Comparison of ENCODE assay signal across 9 cellular contexts in genomic region chr19:798415-799075, GRCh38. TPM values are rescaled to one million over a fixed set of nuclear protein-coding genes. Genes with fewer than 3 reads are reported as not detected.
DNase-seq lines count a peak whose midpoint lies in the region; ATAC-seq, FAIRE-seq and TF ChIP-seq lines count a peak whose summit lies in the region.
"Had no signal": no experiment of that assay in that cellular context is flagged by ENCODE, and none has a peak within 500 bp of the region (broad histone marks: within the 10 kb centered on the region; RNA-seq: fewer than 3 reads in every experiment).

No MANE protein-coding gene starts in this region.

- H3K36me3 Mint-ChIP-seq in activated T-helper 2 cell treated with anti-CD3 and anti-CD28 coated beads, Interferon-gamma antibody, Interleukin-2, Interleukin-4, amounts not matched to agents 10 μg/mL and 5 μg/mL and 100 μg/mL, durations not matched to agents 14 hours and 24 hours and 36 hours (ENCODE audit: low read depth) = peaks cover 50% of the 10 kb centered on the region

- H3K4me3 Mint-ChIP-seq in activated T-helper 2 cell treated with anti-CD3 and anti-CD28 coated beads, Interferon-gamma antibody, Interleukin-2, Interleukin-4, amounts not matched to agents 10 μg/mL and 5 μg/mL and 100 μg/mL, durations not matched to agents 14 hours and 24 hours and 36 hours (ENCODE audit: low read depth) = peak overlapping the region; percentile 86

- H3K9me3 ChIP-seq in keratinocyte (ENCODE audit: control insufficient read depth, low read depth, low read length) (no peaks in the 10 kb centered on the region), stomach (no peaks in the 10 kb centered on the region)

- TF ChIP-seq CTCF in keratinocyte (optimal IDR thresholded peaks at IDR 0.05 in 1 of 3, IDR thresholded peaks at IDR 0.05 in 1 of 3, conservative IDR thresholded peaks at IDR 0.05 in 1 of 3; ENCODE audit: extremely low read depth in 1 of 3, insufficient read depth in 2 of 3, low read length in 3 of 3) (no peak), stomach (IDR thresholded peaks at IDR 0.05) (no peak)

- peaks cover 20% of the 10 kb centered on the region for H3K4me1 Mint-ChIP-seq in activated T-helper 2 cell treated with anti-CD3 and anti-CD28 coated beads, Interferon-gamma antibody, Interleukin-2, Interleukin-4, amounts not matched to agents 10 μg/mL and 5 μg/mL and 100 μg/mL, durations not matched to agents 14 hours and 24 hours and 36 hours (ENCODE audit: low read depth)

- intact Hi-C loops in activated T-helper 2 cell treated with anti-CD3 and anti-CD28 coated beads, Interferon-gamma antibody, Interleukin-2, Interleukin-4, amounts not matched to agents 10 μg/mL and 5 μg/mL and 100 μg/mL, durations not matched to agents 14 hours and 24 hours and 36 hours (cut with micrococcal nuclease) = loop anchor here (5.0 kb wide), 1 partner anchor 119 kb away; the partner anchor contains the start of gene KISS1R
- intact Hi-C loops in stomach (cut with DNase I; ENCODE audit: low total_unique reads) = no loop called here

- H3K27me3 Mint-ChIP-seq in activated T-helper 2 cell treated with anti-CD3 and anti-CD28 coated beads, Interferon-gamma antibody, Interleukin-2, Interleukin-4, amounts not matched to agents 10 μg/mL and 5 μg/mL and 100 μg/mL, durations not matched to agents 14 hours and 24 hours and 36 hours (ENCODE audit: low read depth) = no peaks in the 10 kb centered on the region

- TF ChIP-seq POLR2A in stomach (IDR thresholded peaks at IDR 0.05) (no peak), GM18505 (IDR thresholded peaks at IDR 0.05; ENCODE audit: borderline replicate concordance, extremely low read depth, insufficient read depth, insufficient read length) (no peak)

- no peak for TF ChIP-seq EP300 in stomach (IDR thresholded peaks at IDR 0.05)

- ATAC-seq in GM18505 (IDR thresholded peaks at IDR 0.05; ENCODE audit: unreplicated experiment) = no peak

- DNase-seq in activated T-cell treated with anti-CD3 and anti-CD28 coated beads, Interleukin-2, amount 50 U/mL, for 1 hour = peak; percentile 48
- DNase-seq in activated T-cell treated with anti-CD3 and anti-CD28 coated beads for 4 hours = no peak
- DNase-seq in activated T-helper 2 cell treated with anti-CD3 and anti-CD28 coated beads, Interferon-gamma antibody, Interleukin-2, Interleukin-4, amounts not matched to agents 10 μg/mL and 5 μg/mL and 100 μg/mL, durations not matched to agents 14 hours and 24 hours and 36 hours (ENCODE audit: low spot score) = peak; percentile 23
- no peak for DNase-seq in keratinocyte (ENCODE audit: low read depth, low spot score)
- no peak for DNase-seq in stomach
- DNase-seq in NCI-H1092 (lab: John Stamatoyannopoulos, UW) = no peak
- DNase-seq in activated CD4-positive, CD25-positive, alpha-beta regulatory T cell (lab: John Stamatoyannopoulos, UW) = no peak

- peak overlapping the region; percentile 96 for H3K4me2 ChIP-seq in keratinocyte (ENCODE audit: control insufficient read depth, extremely low read depth, insufficient read depth, low read depth, low read length)

- H3K36me3 ChIP-seq in keratinocyte (ENCODE audit: control insufficient read depth in 2 of 2, extremely low read depth in 1 of 2, insufficient read depth in 2 of 2, low read length in 2 of 2) (peaks cover 14 to 45% of the 10 kb centered on the region in 2 experiments), stomach (peaks cover 16 to 36% (median 26%) of the 10 kb centered on the region in 4 donors)

- 0 to 2% (median 1%) methylated on average over 13 to 44 of the region's 44 CpGs for WGBS in stomach, 5 donors

- no peak for FAIRE-seq in keratinocyte (lab: Jason Lieb, UNC)
- FAIRE-seq: colon had no signal

- no peaks in the 10 kb centered on the region for H3K9me3 Mint-ChIP-seq in activated T-helper 2 cell treated with anti-CD3 and anti-CD28 coated beads, Interferon-gamma antibody, Interleukin-2, Interleukin-4, amounts not matched to agents 10 μg/mL and 5 μg/mL and 100 μg/mL, durations not matched to agents 14 hours and 24 hours and 36 hours

- peaks cover 53% of the 10 kb centered on the region for H4K20me1 ChIP-seq in keratinocyte (ENCODE audit: control insufficient read depth, extremely low read depth, insufficient read depth, low read length)

- H3K4me3 ChIP-seq in keratinocyte (ENCODE audit: control insufficient read depth in 2 of 3, extremely low read depth in 1 of 3, insufficient read depth in 2 of 3, low read depth in 1 of 3, low read length in 3 of 3) (peak overlapping the region; percentile 83 to 99 (median 91)), stomach (peak overlapping the region; percentile 96 to 99 (median 97))

- dilution Hi-C loops in keratinocyte (cut with MboI; ENCODE audit: extremely low pct_ligation_motif_present, low sequenced_read_pairs) = no loop called here

- H3K79me2 ChIP-seq in keratinocyte (ENCODE audit: control insufficient read depth, insufficient read depth, low read length) = peaks cover 57% of the 10 kb centered on the region

- H3K4me1 ChIP-seq in keratinocyte (ENCODE audit: control insufficient read depth, extremely low read depth, insufficient read depth, low read length) (peaks cover 32% of the 10 kb centered on the region), stomach (peaks cover 61 to 69% (median 68%) of the 10 kb centered on the region in 4 donors)

- H3K9me1 ChIP-seq in keratinocyte (ENCODE audit: control insufficient read depth, extremely low read depth, insufficient read depth, low read length) = no peaks in the 10 kb centered on the region

- H3K27ac Mint-ChIP-seq in activated T-helper 2 cell treated with anti-CD3 and anti-CD28 coated beads, Interferon-gamma antibody, Interleukin-2, Interleukin-4, amounts not matched to agents 10 μg/mL and 5 μg/mL and 100 μg/mL, durations not matched to agents 14 hours and 24 hours and 36 hours = peak overlapping the region; percentile 76

- peak overlapping the region; percentile 91 for H3K9ac ChIP-seq in keratinocyte (ENCODE audit: control insufficient read depth, extremely low read depth, insufficient read depth, low read length)

- no peak overlapping the region for H2AFZ ChIP-seq in keratinocyte (ENCODE audit: control insufficient read depth, low read length)

- H3K27me3 ChIP-seq in keratinocyte (ENCODE audit: control insufficient read depth, extremely low read depth, insufficient read depth, low read length) = no peaks in the 10 kb centered on the region
- H3K27me3 ChIP-seq in stomach = no peaks in the 10 kb centered on the region

- H3K27ac ChIP-seq in keratinocyte (ENCODE audit: control insufficient read depth, insufficient read depth, low read length) = peak overlapping the region; percentile 67
- H3K27ac ChIP-seq in stomach = peak overlapping the region; percentile 94 to 100 (median 96)

RNA-seq across cellular contexts. Expression of gene PTBP1, which starts 1.3 kb away (rescaled TPM):
- total RNA-seq in activated T-helper 2 cell treated with anti-CD3 and anti-CD28 coated beads, Interferon-gamma antibody, Interleukin-2, Interleukin-4, amounts not matched to agents 10 μg/mL and 5 μg/mL and 100 μg/mL, durations not matched to agents 14 hours and 24 hours and 36 hours = 735 and 739 TPM in 2 replicates
- 117 to 180 TPM (median 130 TPM) in 3 replicates for polyA plus RNA-seq in keratinocyte
- polyA plus RNA-seq in keratinocyte (2011; ENCODE audit: low read depth) = 145 TPM
- 112 and 148 TPM in 2 replicates for polyA plus RNA-seq in keratinocyte (2011; cell fraction: cytosol; rRNA removed)
- polyA plus RNA-seq in keratinocyte (2011; cell fraction: nucleus; rRNA removed) = 151 and 213 TPM in 2 replicates
- 154 and 321 TPM in 2 replicates for polyA plus RNA-seq in keratinocyte (2012; ENCODE audit: low replicate concordance)
- 183 to 411 TPM (median 209 TPM) in 3 replicates for polyA minus RNA-seq in keratinocyte
- polyA minus RNA-seq in keratinocyte (2011; cell fraction: cytosol; rRNA and poly(A)+ RNA removed) = 242 TPM
- polyA minus RNA-seq in keratinocyte (2011; cell fraction: nucleus; rRNA and poly(A)+ RNA removed) = 164 and 177 TPM in 2 replicates
- 100 to 1,000 TPM in 4 of 5 donors, 10 to 100 TPM in 1; 92.9 to 539 (median 173) TPM for total RNA-seq in stomach
- 10 to 100 TPM; 74.8 to 80.9 (median 74.8) TPM for polyA plus RNA-seq in stomach

RNA-seq across cellular contexts. Expression of gene PLPPR3, which starts 23.2 kb away (rescaled TPM):
- not detected in 2 replicates for total RNA-seq in activated T-helper 2 cell treated with anti-CD3 and anti-CD28 coated beads, Interferon-gamma antibody, Interleukin-2, Interleukin-4, amounts not matched to agents 10 μg/mL and 5 μg/mL and 100 μg/mL, durations not matched to agents 14 hours and 24 hours and 36 hours
- polyA plus RNA-seq in keratinocyte (0.02 to 0.08 TPM in 2 of 3 replicates, not detected in the other), stomach (under 1 TPM in 1 of 3 donors, not detected in 2; 0.46 TPM)
- not detected for polyA plus RNA-seq in keratinocyte (2011; ENCODE audit: low read depth)
- 0.04 and 0.05 TPM in 2 replicates for polyA plus RNA-seq in keratinocyte (2011; cell fraction: cytosol; rRNA removed)
- 0.09 and 0.10 TPM in 2 replicates for polyA plus RNA-seq in keratinocyte (2011; cell fraction: nucleus; rRNA removed)
- not detected in 2 replicates for polyA plus RNA-seq in keratinocyte (2012; ENCODE audit: low replicate concordance)
- polyA minus RNA-seq in keratinocyte = not detected in 3 replicates
- not detected for polyA minus RNA-seq in keratinocyte (2011; cell fraction: cytosol; rRNA and poly(A)+ RNA removed)
- 0.31 TPM in 1 of 2 replicates, not detected in the other for polyA minus RNA-seq in keratinocyte (2011; cell fraction: nucleus; rRNA and poly(A)+ RNA removed)
- under 1 TPM in 1 of 5 donors, not detected in 4; 0.55 TPM for total RNA-seq in stomach

RNA-seq across cellular contexts. Expression of gene AZU1, which starts 29.1 kb away (rescaled TPM):
- not detected in 2 replicates for total RNA-seq in activated T-helper 2 cell treated with anti-CD3 and anti-CD28 coated beads, Interferon-gamma antibody, Interleukin-2, Interleukin-4, amounts not matched to agents 10 μg/mL and 5 μg/mL and 100 μg/mL, durations not matched to agents 14 hours and 24 hours and 36 hours
- polyA plus RNA-seq in keratinocyte (not detected in 3 replicates), stomach (1 to 10 TPM in 1 of 3 donors, under 1 TPM in 2; 0.53 to 1.5 (median 1.00) TPM)
- polyA plus RNA-seq in keratinocyte (2011; ENCODE audit: low read depth) = not detected
- polyA plus RNA-seq in keratinocyte (2011; cell fraction: cytosol; rRNA removed) = not detected in 2 replicates
- polyA plus RNA-seq in keratinocyte (2011; cell fraction: nucleus; rRNA removed) = not detected in 2 replicates
- not detected in 2 replicates for polyA plus RNA-seq in keratinocyte (2012; ENCODE audit: low replicate concordance)
- not detected in 3 replicates for polyA minus RNA-seq in keratinocyte
- polyA minus RNA-seq in keratinocyte (2011; cell fraction: cytosol; rRNA and poly(A)+ RNA removed) = not detected
- polyA minus RNA-seq in keratinocyte (2011; cell fraction: nucleus; rRNA and poly(A)+ RNA removed) = not detected in 2 replicates
- total RNA-seq in stomach = under 1 TPM in 1 of 5 donors, not detected in 4; 0.55 TPM

RNA-seq across cellular contexts. Expression of gene PRTN3, which starts 42.3 kb away (rescaled TPM):
- not detected in 2 replicates for total RNA-seq in activated T-helper 2 cell treated with anti-CD3 and anti-CD28 coated beads, Interferon-gamma antibody, Interleukin-2, Interleukin-4, amounts not matched to agents 10 μg/mL and 5 μg/mL and 100 μg/mL, durations not matched to agents 14 hours and 24 hours and 36 hours
- polyA plus RNA-seq in keratinocyte (not detected in 3 replicates), stomach (under 1 TPM in 1 of 3 donors, not detected in 2; 0.15 TPM)
- polyA plus RNA-seq in keratinocyte (2011; ENCODE audit: low read depth) = not detected
- not detected in 2 replicates for polyA plus RNA-seq in keratinocyte (2011; cell fraction: cytosol; rRNA removed)
- polyA plus RNA-seq in keratinocyte (2011; cell fraction: nucleus; rRNA removed) = not detected in 2 replicates
- polyA plus RNA-seq in keratinocyte (2012; ENCODE audit: low replicate concordance) = not detected in 2 replicates
- polyA minus RNA-seq in keratinocyte = not detected in 3 replicates
- polyA minus RNA-seq in keratinocyte (2011; cell fraction: cytosol; rRNA and poly(A)+ RNA removed) = not detected
- not detected in 2 replicates for polyA minus RNA-seq in keratinocyte (2011; cell fraction: nucleus; rRNA and poly(A)+ RNA removed)
- 1 to 10 TPM in 1 of 5 donors, not detected in 4; 2.6 TPM for total RNA-seq in stomach

RNA-seq across cellular contexts. Expression of gene MISP, which starts 47.6 kb away (rescaled TPM):
- not detected in 2 replicates for total RNA-seq in activated T-helper 2 cell treated with anti-CD3 and anti-CD28 coated beads, Interferon-gamma antibody, Interleukin-2, Interleukin-4, amounts not matched to agents 10 μg/mL and 5 μg/mL and 100 μg/mL, durations not matched to agents 14 hours and 24 hours and 36 hours
- polyA plus RNA-seq in keratinocyte = 17.5 to 25.4 TPM (median 25.0 TPM) in 3 replicates
- 15.4 TPM for polyA plus RNA-seq in keratinocyte (2011; ENCODE audit: low read depth)
- 24.5 and 41.2 TPM in 2 replicates for polyA plus RNA-seq in keratinocyte (2011; cell fraction: cytosol; rRNA removed)
- 37.6 and 46.5 TPM in 2 replicates for polyA plus RNA-seq in keratinocyte (2011; cell fraction: nucleus; rRNA removed)
- 13.0 and 45.7 TPM in 2 replicates for polyA plus RNA-seq in keratinocyte (2012; ENCODE audit: low replicate concordance)
- polyA minus RNA-seq in keratinocyte = 19.1 to 34.8 TPM (median 22.0 TPM) in 3 replicates
- polyA minus RNA-seq in keratinocyte (2011; cell fraction: cytosol; rRNA and poly(A)+ RNA removed) = 76.2 TPM
- polyA minus RNA-seq in keratinocyte (2011; cell fraction: nucleus; rRNA and poly(A)+ RNA removed) = 35.4 and 39.8 TPM in 2 replicates
- 100 to 1,000 TPM in 1 of 5 donors, 10 to 100 TPM in 3, 1 to 10 TPM in 1; 5.3 to 149 (median 27.7) TPM for total RNA-seq in stomach
- polyA plus RNA-seq in stomach = 10 to 100 TPM in 2 of 3 donors, 1 to 10 TPM in 1; 2.1 to 12.9 (median 12.5) TPM

Comparison
In these comparisons a context has a peak if more than half of its experiments do, and no peak if none do; other contexts are left out.
1. DNase-seq: peak in activated T-cell treated with anti-CD3 and anti-CD28 coated beads, Interleukin-2, amount 50 U/mL, for 1 hour (single experiment) and activated T-helper 2 cell treated with anti-CD3 and anti-CD28 coated beads, Interferon-gamma antibody, Interleukin-2, Interleukin-4, amounts not matched to agents 10 μg/mL and 5 μg/mL and 100 μg/mL, durations not matched to agents 14 hours and 24 hours and 36 hours (single experiment); none in activated T-cell treated with anti-CD3 and anti-CD28 coated beads for 4 hours (single experiment), keratinocyte (single experiment), stomach (single experiment), NCI-H1092 (single experiment) and activated CD4-positive, CD25-positive, alpha-beta regulatory T cell (0 of 4).